1 cellular context compared by ENCODE assay signal in the genomic region with DNA sequence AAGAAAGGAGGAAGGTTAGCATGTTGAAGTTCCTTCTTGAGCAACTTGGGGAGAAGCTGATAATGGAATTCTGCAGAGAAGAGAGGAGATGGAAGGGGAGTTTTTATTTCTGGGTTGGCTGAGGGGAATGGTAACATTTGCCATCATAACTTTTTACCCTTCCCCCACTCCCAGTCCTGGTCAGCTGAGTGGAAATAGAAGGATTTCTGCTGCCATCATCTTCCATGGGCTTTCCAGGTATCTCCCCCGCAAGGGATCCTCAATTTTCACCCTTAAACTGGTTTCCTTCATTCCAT.
TF ChIP-seq lines count a peak whose summit lies in the region.

No MANE protein-coding gene starts in this region.

TF ChIP-seq in GM23338, 12 proteins besides CTCF, POLR2A, EP300 and RAD21:
- TF ChIP-seq POLR2AphosphoS5 (IDR thresholded peaks at IDR 0.05; ENCODE audit: low read depth) (no peak), STAT1 (IDR thresholded peaks at IDR 0.05; ENCODE audit: unreplicated experiment) (no peak), EZH2 (IDR thresholded peaks at IDR 0.05; ENCODE audit: low read depth, unreplicated experiment) (no peak), EZH2phosphoT487 (IDR thresholded peaks at IDR 0.05; ENCODE audit: unreplicated experiment) (no peak), ZNF114 (CRISPR knock-in tag; IDR thresholded peaks at IDR 0.05) (no peak), ZNF331 (CRISPR knock-in tag; IDR thresholded peaks at IDR 0.05; ENCODE audit: low read depth) (no peak), NANOG (IDR thresholded peaks at IDR 0.05; ENCODE audit: borderline replicate concordance) (no peak), JUNB (IDR thresholded peaks at IDR 0.05; ENCODE audit: unreplicated experiment) (no peak), CREB1 (CRISPR knock-in tag; IDR thresholded peaks at IDR 0.05; ENCODE audit: low read depth) (no peak)
- TF ChIP-seq, protein P1, sequence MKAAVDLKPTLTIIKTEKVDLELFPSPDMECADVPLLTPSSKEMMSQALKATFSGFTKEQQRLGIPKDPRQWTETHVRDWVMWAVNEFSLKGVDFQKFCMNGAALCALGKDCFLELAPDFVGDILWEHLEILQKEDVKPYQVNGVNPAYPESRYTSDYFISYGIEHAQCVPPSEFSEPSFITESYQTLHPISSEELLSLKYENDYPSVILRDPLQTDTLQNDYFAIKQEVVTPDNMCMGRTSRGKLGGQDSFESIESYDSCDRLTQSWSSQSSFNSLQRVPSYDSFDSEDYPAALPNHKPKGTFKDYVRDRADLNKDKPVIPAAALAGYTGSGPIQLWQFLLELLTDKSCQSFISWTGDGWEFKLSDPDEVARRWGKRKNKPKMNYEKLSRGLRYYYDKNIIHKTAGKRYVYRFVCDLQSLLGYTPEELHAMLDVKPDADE (IDR thresholded peaks at IDR 0.05): no peak
- TF ChIP-seq, protein P2, sequence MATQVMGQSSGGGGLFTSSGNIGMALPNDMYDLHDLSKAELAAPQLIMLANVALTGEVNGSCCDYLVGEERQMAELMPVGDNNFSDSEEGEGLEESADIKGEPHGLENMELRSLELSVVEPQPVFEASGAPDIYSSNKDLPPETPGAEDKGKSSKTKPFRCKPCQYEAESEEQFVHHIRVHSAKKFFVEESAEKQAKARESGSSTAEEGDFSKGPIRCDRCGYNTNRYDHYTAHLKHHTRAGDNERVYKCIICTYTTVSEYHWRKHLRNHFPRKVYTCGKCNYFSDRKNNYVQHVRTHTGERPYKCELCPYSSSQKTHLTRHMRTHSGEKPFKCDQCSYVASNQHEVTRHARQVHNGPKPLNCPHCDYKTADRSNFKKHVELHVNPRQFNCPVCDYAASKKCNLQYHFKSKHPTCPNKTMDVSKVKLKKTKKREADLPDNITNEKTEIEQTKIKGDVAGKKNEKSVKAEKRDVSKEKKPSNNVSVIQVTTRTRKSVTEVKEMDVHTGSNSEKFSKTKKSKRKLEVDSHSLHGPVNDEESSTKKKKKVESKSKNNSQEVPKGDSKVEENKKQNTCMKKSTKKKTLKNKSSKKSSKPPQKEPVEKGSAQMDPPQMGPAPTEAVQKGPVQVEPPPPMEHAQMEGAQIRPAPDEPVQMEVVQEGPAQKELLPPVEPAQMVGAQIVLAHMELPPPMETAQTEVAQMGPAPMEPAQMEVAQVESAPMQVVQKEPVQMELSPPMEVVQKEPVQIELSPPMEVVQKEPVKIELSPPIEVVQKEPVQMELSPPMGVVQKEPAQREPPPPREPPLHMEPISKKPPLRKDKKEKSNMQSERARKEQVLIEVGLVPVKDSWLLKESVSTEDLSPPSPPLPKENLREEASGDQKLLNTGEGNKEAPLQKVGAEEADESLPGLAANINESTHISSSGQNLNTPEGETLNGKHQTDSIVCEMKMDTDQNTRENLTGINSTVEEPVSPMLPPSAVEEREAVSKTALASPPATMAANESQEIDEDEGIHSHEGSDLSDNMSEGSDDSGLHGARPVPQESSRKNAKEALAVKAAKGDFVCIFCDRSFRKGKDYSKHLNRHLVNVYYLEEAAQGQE (IDR thresholded peaks at IDR 0.05; ENCODE audit: unreplicated experiment): no peak
- TF ChIP-seq, protein P3, sequence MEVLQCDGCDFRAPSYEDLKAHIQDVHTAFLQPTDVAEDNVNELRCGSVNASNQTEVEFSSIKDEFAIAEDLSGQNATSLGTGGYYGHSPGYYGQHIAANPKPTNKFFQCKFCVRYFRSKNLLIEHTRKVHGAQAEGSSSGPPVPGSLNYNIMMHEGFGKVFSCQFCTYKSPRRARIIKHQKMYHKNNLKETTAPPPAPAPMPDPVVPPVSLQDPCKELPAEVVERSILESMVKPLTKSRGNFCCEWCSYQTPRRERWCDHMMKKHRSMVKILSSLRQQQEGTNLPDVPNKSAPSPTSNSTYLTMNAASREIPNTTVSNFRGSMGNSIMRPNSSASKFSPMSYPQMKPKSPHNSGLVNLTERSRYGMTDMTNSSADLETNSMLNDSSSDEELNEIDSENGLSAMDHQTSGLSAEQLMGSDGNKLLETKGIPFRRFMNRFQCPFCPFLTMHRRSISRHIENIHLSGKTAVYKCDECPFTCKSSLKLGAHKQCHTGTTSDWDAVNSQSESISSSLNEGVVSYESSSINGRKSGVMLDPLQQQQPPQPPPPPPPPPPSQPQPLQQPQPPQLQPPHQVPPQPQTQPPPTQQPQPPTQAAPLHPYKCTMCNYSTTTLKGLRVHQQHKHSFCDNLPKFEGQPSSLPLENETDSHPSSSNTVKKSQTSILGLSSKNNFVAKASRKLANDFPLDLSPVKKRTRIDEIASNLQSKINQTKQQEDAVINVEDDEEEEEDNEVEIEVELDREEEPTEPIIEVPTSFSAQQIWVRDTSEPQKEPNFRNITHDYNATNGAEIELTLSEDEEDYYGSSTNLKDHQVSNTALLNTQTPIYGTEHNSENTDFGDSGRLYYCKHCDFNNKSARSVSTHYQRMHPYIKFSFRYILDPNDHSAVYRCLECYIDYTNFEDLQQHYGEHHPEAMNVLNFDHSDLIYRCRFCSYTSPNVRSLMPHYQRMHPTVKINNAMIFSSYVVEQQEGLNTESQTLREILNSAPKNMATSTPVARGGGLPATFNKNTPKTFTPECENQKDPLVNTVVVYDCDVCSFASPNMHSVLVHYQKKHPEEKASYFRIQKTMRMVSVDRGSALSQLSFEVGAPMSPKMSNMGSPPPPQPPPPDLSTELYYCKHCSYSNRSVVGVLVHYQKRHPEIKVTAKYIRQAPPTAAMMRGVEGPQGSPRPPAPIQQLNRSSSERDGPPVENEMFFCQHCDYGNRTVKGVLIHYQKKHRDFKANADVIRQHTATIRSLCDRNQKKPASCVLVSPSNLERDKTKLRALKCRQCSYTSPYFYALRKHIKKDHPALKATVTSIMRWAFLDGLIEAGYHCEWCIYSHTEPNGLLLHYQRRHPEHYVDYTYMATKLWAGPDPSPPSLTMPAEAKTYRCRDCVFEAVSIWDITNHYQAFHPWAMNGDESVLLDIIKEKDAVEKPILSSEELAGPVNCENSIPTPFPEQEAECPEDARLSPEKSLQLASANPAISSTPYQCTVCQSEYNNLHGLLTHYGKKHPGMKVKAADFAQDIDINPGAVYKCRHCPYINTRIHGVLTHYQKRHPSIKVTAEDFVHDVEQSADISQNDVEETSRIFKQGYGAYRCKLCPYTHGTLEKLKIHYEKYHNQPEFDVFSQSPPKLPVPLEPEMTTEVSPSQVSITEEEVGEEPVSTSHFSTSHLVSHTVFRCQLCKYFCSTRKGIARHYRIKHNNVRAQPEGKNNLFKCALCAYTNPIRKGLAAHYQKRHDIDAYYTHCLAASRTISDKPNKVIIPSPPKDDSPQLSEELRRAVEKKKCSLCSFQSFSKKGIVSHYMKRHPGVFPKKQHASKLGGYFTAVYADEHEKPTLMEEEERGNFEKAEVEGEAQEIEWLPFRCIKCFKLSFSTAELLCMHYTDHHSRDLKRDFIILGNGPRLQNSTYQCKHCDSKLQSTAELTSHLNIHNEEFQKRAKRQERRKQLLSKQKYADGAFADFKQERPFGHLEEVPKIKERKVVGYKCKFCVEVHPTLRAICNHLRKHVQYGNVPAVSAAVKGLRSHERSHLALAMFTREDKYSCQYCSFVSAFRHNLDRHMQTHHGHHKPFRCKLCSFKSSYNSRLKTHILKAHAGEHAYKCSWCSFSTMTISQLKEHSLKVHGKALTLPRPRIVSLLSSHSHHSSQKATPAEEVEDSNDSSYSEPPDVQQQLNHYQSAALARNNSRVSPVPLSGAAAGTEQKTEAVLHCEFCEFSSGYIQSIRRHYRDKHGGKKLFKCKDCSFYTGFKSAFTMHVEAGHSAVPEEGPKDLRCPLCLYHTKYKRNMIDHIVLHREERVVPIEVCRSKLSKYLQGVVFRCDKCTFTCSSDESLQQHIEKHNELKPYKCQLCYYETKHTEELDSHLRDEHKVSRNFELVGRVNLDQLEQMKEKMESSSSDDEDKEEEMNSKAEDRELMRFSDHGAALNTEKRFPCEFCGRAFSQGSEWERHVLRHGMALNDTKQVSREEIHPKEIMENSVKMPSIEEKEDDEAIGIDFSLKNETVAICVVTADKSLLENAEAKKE (CRISPR knock-in tag; IDR thresholded peaks at IDR 0.05): no peak
